Comparison of ENCODE assay signal across 9 cellular contexts in genomic region chr4:36255575-36255974, GRCh38. TPM values are rescaled to one million over a fixed set of nuclear protein-coding genes. Genes with fewer than 3 reads are reported as not detected.
DNase-seq lines count a peak whose midpoint lies in the region; ATAC-seq and TF ChIP-seq lines count a peak whose summit lies in the region.
"Had no signal": no experiment of that assay in that cellular context is flagged by ENCODE, and none has a peak within 500 bp of the region (broad histone marks: within the 10 kb centered on the region; RNA-seq: fewer than 3 reads in every experiment).

No MANE protein-coding gene starts in this region.

- H3K9me3 ChIP-seq in SK-N-SH: no peaks in the 10 kb centered on the region

- H3K36me3 ChIP-seq in SK-N-SH (replicated peaks in 1 of 2; ENCODE audit: control insufficient read depth in 1 of 2, insufficient read depth in 2 of 2, low read length in 1 of 2): no peaks in the 10 kb centered on the region

- peak overlapping the region; percentile 61 for H3K4me3 Mint-ChIP-seq in activated CD4-positive, alpha-beta T cell treated with anti-CD3 and anti-CD28 coated beads, Interleukin-2, amount 10 ng/mL, durations not matched to agents 7 days and 5 days
- no peak overlapping the region for H3K4me3 Mint-ChIP-seq in nephron progenitor cell

- H3K9ac ChIP-seq in SK-N-SH: no peak overlapping the region

- no peak for TF ChIP-seq CTCF in SK-N-SH (IDR thresholded peaks at IDR 0.05)
- TF ChIP-seq CTCF in nephron progenitor cell (IDR thresholded peaks at IDR 0.05): no peak

- WGBS in SK-N-SH (ENCODE audit: low lambda C conversion rate): 14% methylated on average over 2 of the region's 2 CpGs

- peaks cover 2% of the 10 kb centered on the region for H3K36me3 Mint-ChIP-seq in activated CD4-positive, alpha-beta T cell treated with anti-CD3 and anti-CD28 coated beads, Interleukin-2, amount 10 ng/mL, durations not matched to agents 7 days and 5 days (ENCODE audit: low read depth)
- H3K36me3 Mint-ChIP-seq in nephron progenitor cell (ENCODE audit: low read depth): no peaks in the 10 kb centered on the region

- no peaks in the 10 kb centered on the region for H3K79me2 ChIP-seq in SK-N-SH (ENCODE audit: insufficient read depth)

- POLR2A ChIA-PET in activated CD4-positive, alpha-beta T cell treated with anti-CD3 and anti-CD28 coated beads, Interleukin-2, amount 10 ng/mL, durations not matched to agents 7 days and 5 days (lab: Charles Lee): interaction anchor here (1.7 kb wide), 1 partner anchor 12 kb away, joined by 5 read pairs; the partner anchor contains the start of gene ARAP2
- POLR2A ChIA-PET in SK-N-SH (lab: Yijun Ruan, JAX): no interaction called here

- TF ChIP-seq EP300 in SK-N-SH (IDR thresholded peaks at IDR 0.05; ENCODE audit: borderline replicate concordance in 1 of 2, low read depth in 1 of 2, low read length in 1 of 2): no peak

- H4K20me1 ChIP-seq in SK-N-SH (ENCODE audit: insufficient read depth): no peaks in the 10 kb centered on the region

- DNase-seq in AML-193 (lab: John Stamatoyannopoulos, UW): peak; percentile 97
- peak; percentile 86 for DNase-seq in activated CD4-positive, alpha-beta T cell treated with anti-CD3 and anti-CD28 coated beads, Interleukin-2, amount 10 ng/mL, durations not matched to agents 7 days and 5 days
- DNase-seq in medulla oblongata (ENCODE audit: extremely low spot score): peak; percentile 63
- DNase-seq in SK-N-SH: no peak
- no peak for DNase-seq in nephron progenitor cell
- DNase-seq in NCI-H2029 treated with DMSO at 0.1 percent for 48 hours (lab: John Stamatoyannopoulos, UW): no peak

- no peaks in the 10 kb centered on the region for H3K9me2 ChIP-seq in SK-N-SH

- no peak overlapping the region for H3K4me3 ChIP-seq in SK-N-SH (ENCODE audit: low read depth in 2 of 2, low read length in 1 of 2)

- ATAC-seq in GM19351 (IDR thresholded peaks at IDR 0.05; ENCODE audit: unreplicated experiment) (peak; percentile 71), HG03378 (IDR thresholded peaks at IDR 0.05; ENCODE audit: unreplicated experiment) (peak; percentile 89)

- peak overlapping the region; percentile 94 for H3K27ac Mint-ChIP-seq in activated CD4-positive, alpha-beta T cell treated with anti-CD3 and anti-CD28 coated beads, Interleukin-2, amount 10 ng/mL, durations not matched to agents 7 days and 5 days
- no peak overlapping the region for H3K27ac Mint-ChIP-seq in nephron progenitor cell

- H3K27ac ChIP-seq in SK-N-SH (ENCODE audit: low read depth in 2 of 2, low read length in 1 of 2): no peak overlapping the region

- no peak for TF ChIP-seq RAD21 in SK-N-SH (IDR thresholded peaks at IDR 0.05; ENCODE audit: low read length)

- H3K4me2 ChIP-seq in SK-N-SH: no peak overlapping the region

- no peaks in the 10 kb centered on the region for H3K27me3 Mint-ChIP-seq in activated CD4-positive, alpha-beta T cell treated with anti-CD3 and anti-CD28 coated beads, Interleukin-2, amount 10 ng/mL, durations not matched to agents 7 days and 5 days
- peaks cover 3% of the 10 kb centered on the region for H3K27me3 Mint-ChIP-seq in nephron progenitor cell (ENCODE audit: low read depth, poor library complexity)

- H2AFZ ChIP-seq in SK-N-SH (ENCODE audit: low read depth): no peak overlapping the region

- no peaks in the 10 kb centered on the region for H3F3A ChIP-seq in SK-N-SH (replicated peaks; ENCODE audit: insufficient read depth)

- no peaks in the 10 kb centered on the region for H3K9me3 Mint-ChIP-seq in activated CD4-positive, alpha-beta T cell treated with anti-CD3 and anti-CD28 coated beads, Interleukin-2, amount 10 ng/mL, durations not matched to agents 7 days and 5 days
- H3K9me3 Mint-ChIP-seq in nephron progenitor cell: no peaks in the 10 kb centered on the region

- CTCF ChIA-PET in activated CD4-positive, alpha-beta T cell treated with anti-CD3 and anti-CD28 coated beads, Interleukin-2, amount 10 ng/mL, durations not matched to agents 7 days and 5 days (lab: Charles Lee): interaction anchor here (0.6 to 1.9 kb wide), 3 partner anchors 11 to 71 kb away, joined by 3 to 8 read pairs (median 3); partner anchors contain the start of gene ARAP2
- CTCF ChIA-PET in SK-N-SH (lab: Yijun Ruan, JAX): no interaction called here

- H3K4me1 Mint-ChIP-seq in activated CD4-positive, alpha-beta T cell treated with anti-CD3 and anti-CD28 coated beads, Interleukin-2, amount 10 ng/mL, durations not matched to agents 7 days and 5 days: peaks cover 42% of the 10 kb centered on the region
- no peaks in the 10 kb centered on the region for H3K4me1 Mint-ChIP-seq in nephron progenitor cell

- no peaks in the 10 kb centered on the region for H3K4me1 ChIP-seq in SK-N-SH (ENCODE audit: control insufficient read depth in 1 of 2, insufficient read depth in 2 of 2, low read depth in 1 of 2, low read length in 1 of 2)

- no peaks in the 10 kb centered on the region for H3K27me3 ChIP-seq in SK-N-SH (ENCODE audit: insufficient read depth)

TF ChIP-seq in SK-N-SH, 30 proteins besides CTCF, POLR2A, EP300 and RAD21:
- TF ChIP-seq ELF1 (IDR thresholded peaks at IDR 0.05): no peak
- TF ChIP-seq RCOR1 (IDR thresholded peaks at IDR 0.05; ENCODE audit: low read length): no peak
- no peak for TF ChIP-seq TAF1 (IDR thresholded peaks at IDR 0.05; ENCODE audit: borderline replicate concordance, low read depth, low read length)
- no peak for TF ChIP-seq USF2 (IDR thresholded peaks at IDR 0.05; ENCODE audit: borderline replicate concordance, low read depth, low read length)
- no peak for TF ChIP-seq YY1 (IDR thresholded peaks at IDR 0.05; ENCODE audit: low read depth)
- TF ChIP-seq JUND (IDR thresholded peaks at IDR 0.05): no peak
- TF ChIP-seq FOXJ3 (CRISPR knock-in tag; IDR thresholded peaks at IDR 0.05): no peak
- no peak for TF ChIP-seq SMC3 (IDR thresholded peaks at IDR 0.05; ENCODE audit: low read depth, low read length)
- no peak for TF ChIP-seq NFIC (IDR thresholded peaks at IDR 0.05; ENCODE audit: borderline replicate concordance)
- no peak for TF ChIP-seq RFX5 (IDR thresholded peaks at IDR 0.05; ENCODE audit: low read length)
- TF ChIP-seq RXRA (IDR thresholded peaks at IDR 0.05; ENCODE audit: borderline replicate concordance, low read depth): no peak
- no peak for TF ChIP-seq IRF3 (IDR thresholded peaks at IDR 0.05; ENCODE audit: low read depth, low read length)
- TF ChIP-seq FOXM1 (IDR thresholded peaks at IDR 0.05; ENCODE audit: low read depth): no peak
- TF ChIP-seq CHD2 (IDR thresholded peaks at IDR 0.05; ENCODE audit: low read length, partially characterized antibody): no peak
- no peak for TF ChIP-seq PBX3 (IDR thresholded peaks at IDR 0.05)

RNA-seq across cellular contexts. Expression of gene ARAP2, which starts 11.3 kb away (rescaled TPM):
- total RNA-seq in activated CD4-positive, alpha-beta T cell treated with anti-CD3 and anti-CD28 coated beads, Interleukin-2, amount 10 ng/mL, durations not matched to agents 7 days and 5 days: 10 to 100 TPM; 35.8 to 49.7 TPM
- not detected in 2 replicates for polyA plus RNA-seq in SK-N-SH (2012; rRNA removed)
- not detected in 2 replicates for polyA plus RNA-seq in SK-N-SH (2012; cell fraction: cytosol; rRNA removed)
- polyA plus RNA-seq in SK-N-SH (2012; cell fraction: nucleus; rRNA removed): not detected in 2 replicates

RNA-seq across cellular contexts. Expression of gene DTHD1, which starts 25.8 kb away (rescaled TPM):
- total RNA-seq in activated CD4-positive, alpha-beta T cell treated with anti-CD3 and anti-CD28 coated beads, Interleukin-2, amount 10 ng/mL, durations not matched to agents 7 days and 5 days: under 1 TPM in 1 of 2 experiments, not detected in 1; 0.12 TPM
- not detected in 2 replicates for polyA plus RNA-seq in SK-N-SH (2012; rRNA removed)
- not detected in 2 replicates for polyA plus RNA-seq in SK-N-SH (2012; cell fraction: cytosol; rRNA removed)
- polyA plus RNA-seq in SK-N-SH (2012; cell fraction: nucleus; rRNA removed): not detected in 2 replicates
- total RNA-seq: lung microvascular endothelial cell had no signal

Comparison
In these comparisons a context has a peak if more than half of its experiments do, and no peak if none do; other contexts are left out.
1. DNase-seq: peak in AML-193 (2 of 2), activated CD4-positive, alpha-beta T cell treated with anti-CD3 and anti-CD28 coated beads, Interleukin-2, amount 10 ng/mL, durations not matched to agents 7 days and 5 days (single experiment) and medulla oblongata (single experiment); none in SK-N-SH (single experiment), nephron progenitor cell (single experiment) and NCI-H2029 treated with DMSO at 0.1 percent for 48 hours (single experiment).